ENCODE assay signal across 1 cellular context in the genomic region with DNA sequence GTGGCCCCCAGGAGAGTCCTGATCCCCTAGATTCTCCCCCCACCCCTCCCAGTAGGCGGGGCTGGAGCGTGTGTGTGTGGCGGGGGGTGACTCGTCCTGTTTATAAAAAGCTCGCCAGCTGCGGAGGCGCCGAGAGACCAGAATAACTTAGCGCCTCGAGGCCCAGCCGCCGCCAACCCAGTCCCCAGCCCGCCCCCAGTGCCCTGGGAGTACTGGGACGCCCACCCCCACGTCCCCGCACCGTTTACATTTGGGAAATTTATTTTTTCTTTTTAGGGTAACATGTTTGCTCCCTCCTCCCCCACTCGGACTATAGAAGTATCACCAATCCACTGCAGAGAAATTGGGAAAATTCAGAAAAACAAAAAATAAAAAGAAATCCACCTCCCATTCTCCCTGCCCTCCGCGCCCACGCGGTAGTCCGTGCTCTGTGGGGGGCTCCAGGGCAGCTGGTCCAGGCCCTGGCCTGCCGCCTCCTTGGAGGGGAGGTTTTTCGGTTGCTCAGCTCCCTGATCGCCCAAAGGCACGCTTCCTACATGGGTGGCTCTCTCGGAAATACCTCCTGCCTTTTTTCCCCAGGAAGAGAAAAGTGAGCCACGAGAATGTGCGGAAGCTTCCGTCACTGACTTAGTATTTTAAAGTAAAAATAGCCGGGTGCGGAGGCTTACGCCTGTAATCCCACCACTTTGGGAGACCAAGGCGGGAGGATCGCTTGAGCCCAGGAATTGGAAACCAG.
TF ChIP-seq lines count a peak whose summit lies in the region.

No MANE protein-coding gene starts in this region.

TF ChIP-seq in H1, 55 proteins besides CTCF, POLR2A, EP300 and RAD21:
- TF ChIP-seq TBP (IDR thresholded peaks at IDR 0.05; ENCODE audit: low read depth, low read length) = peak; percentile 63; the same call in 1 of the 2 replicates
- TF ChIP-seq, protein P1, sequence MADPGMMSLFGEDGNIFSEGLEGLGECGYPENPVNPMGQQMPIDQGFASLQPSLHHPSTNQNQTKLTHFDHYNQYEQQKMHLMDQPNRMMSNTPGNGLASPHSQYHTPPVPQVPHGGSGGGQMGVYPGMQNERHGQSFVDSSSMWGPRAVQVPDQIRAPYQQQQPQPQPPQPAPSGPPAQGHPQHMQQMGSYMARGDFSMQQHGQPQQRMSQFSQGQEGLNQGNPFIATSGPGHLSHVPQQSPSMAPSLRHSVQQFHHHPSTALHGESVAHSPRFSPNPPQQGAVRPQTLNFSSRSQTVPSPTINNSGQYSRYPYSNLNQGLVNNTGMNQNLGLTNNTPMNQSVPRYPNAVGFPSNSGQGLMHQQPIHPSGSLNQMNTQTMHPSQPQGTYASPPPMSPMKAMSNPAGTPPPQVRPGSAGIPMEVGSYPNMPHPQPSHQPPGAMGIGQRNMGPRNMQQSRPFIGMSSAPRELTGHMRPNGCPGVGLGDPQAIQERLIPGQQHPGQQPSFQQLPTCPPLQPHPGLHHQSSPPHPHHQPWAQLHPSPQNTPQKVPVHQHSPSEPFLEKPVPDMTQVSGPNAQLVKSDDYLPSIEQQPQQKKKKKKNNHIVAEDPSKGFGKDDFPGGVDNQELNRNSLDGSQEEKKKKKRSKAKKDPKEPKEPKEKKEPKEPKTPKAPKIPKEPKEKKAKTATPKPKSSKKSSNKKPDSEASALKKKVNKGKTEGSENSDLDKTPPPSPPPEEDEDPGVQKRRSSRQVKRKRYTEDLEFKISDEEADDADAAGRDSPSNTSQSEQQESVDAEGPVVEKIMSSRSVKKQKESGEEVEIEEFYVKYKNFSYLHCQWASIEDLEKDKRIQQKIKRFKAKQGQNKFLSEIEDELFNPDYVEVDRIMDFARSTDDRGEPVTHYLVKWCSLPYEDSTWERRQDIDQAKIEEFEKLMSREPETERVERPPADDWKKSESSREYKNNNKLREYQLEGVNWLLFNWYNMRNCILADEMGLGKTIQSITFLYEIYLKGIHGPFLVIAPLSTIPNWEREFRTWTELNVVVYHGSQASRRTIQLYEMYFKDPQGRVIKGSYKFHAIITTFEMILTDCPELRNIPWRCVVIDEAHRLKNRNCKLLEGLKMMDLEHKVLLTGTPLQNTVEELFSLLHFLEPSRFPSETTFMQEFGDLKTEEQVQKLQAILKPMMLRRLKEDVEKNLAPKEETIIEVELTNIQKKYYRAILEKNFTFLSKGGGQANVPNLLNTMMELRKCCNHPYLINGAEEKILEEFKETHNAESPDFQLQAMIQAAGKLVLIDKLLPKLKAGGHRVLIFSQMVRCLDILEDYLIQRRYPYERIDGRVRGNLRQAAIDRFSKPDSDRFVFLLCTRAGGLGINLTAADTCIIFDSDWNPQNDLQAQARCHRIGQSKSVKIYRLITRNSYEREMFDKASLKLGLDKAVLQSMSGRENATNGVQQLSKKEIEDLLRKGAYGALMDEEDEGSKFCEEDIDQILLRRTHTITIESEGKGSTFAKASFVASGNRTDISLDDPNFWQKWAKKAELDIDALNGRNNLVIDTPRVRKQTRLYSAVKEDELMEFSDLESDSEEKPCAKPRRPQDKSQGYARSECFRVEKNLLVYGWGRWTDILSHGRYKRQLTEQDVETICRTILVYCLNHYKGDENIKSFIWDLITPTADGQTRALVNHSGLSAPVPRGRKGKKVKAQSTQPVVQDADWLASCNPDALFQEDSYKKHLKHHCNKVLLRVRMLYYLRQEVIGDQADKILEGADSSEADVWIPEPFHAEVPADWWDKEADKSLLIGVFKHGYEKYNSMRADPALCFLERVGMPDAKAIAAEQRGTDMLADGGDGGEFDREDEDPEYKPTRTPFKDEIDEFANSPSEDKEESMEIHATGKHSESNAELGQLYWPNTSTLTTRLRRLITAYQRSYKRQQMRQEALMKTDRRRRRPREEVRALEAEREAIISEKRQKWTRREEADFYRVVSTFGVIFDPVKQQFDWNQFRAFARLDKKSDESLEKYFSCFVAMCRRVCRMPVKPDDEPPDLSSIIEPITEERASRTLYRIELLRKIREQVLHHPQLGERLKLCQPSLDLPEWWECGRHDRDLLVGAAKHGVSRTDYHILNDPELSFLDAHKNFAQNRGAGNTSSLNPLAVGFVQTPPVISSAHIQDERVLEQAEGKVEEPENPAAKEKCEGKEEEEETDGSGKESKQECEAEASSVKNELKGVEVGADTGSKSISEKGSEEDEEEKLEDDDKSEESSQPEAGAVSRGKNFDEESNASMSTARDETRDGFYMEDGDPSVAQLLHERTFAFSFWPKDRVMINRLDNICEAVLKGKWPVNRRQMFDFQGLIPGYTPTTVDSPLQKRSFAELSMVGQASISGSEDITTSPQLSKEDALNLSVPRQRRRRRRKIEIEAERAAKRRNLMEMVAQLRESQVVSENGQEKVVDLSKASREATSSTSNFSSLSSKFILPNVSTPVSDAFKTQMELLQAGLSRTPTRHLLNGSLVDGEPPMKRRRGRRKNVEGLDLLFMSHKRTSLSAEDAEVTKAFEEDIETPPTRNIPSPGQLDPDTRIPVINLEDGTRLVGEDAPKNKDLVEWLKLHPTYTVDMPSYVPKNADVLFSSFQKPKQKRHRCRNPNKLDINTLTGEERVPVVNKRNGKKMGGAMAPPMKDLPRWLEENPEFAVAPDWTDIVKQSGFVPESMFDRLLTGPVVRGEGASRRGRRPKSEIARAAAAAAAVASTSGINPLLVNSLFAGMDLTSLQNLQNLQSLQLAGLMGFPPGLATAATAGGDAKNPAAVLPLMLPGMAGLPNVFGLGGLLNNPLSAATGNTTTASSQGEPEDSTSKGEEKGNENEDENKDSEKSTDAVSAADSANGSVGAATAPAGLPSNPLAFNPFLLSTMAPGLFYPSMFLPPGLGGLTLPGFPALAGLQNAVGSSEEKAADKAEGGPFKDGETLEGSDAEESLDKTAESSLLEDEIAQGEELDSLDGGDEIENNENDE (IDR thresholded peaks at IDR 0.05; ENCODE audit: insufficient replicate concordance, low read length) = peak; percentile 2
- TF ChIP-seq CBX8 (IDR thresholded peaks at IDR 0.05; ENCODE audit: borderline replicate concordance, low read depth, low read length) = no peak
